Comparison of ENCODE assay signal across 18 cellular contexts in genomic region chr9:16236882-16237281, GRCh38.
DNase-seq lines count a peak whose midpoint lies in the region; ATAC-seq and TF ChIP-seq lines count a peak whose summit lies in the region.
"Had no signal": no experiment of that assay in that cellular context is flagged by ENCODE, and none has a peak within 500 bp of the region (broad histone marks: within the 10 kb centered on the region; RNA-seq: fewer than 3 reads in every experiment).

No MANE protein-coding gene starts in this region.

- H3K27me3 ChIP-seq in left ventricle myocardium inferior (ENCODE audit: low read depth) (no peaks in the 10 kb centered on the region), breast epithelium (no peaks in the 10 kb centered on the region), testis (no peaks in the 10 kb centered on the region)
- H3K27me3 ChIP-seq: tibial nerve had no signal

- H3K9me3 ChIP-seq in SK-N-MC (ENCODE audit: low read depth, low read length) (no peaks in the 10 kb centered on the region), left ventricle myocardium inferior (replicated peaks) (no peaks in the 10 kb centered on the region), breast epithelium (peaks cover 9 to 18% of the 10 kb centered on the region in 2 donors), testis (no peaks in the 10 kb centered on the region)

- intact Hi-C loops in left ventricle myocardium inferior (cut with micrococcal nuclease) (no loop called here), sciatic nerve (cut with DNase I) (no loop called here), breast epithelium (cut with DNase I; ENCODE audit: low total_unique reads) (no loop called here), testis (cut with DNase I; ENCODE audit: low total_unique reads) (no loop called here)

- TF ChIP-seq POLR2A in breast epithelium (IDR thresholded peaks at IDR 0.05) (no peak), testis (IDR thresholded peaks at IDR 0.05) (no peak)

- ATAC-seq in sciatic nerve = peak; percentile 15
- no peak for ATAC-seq in HG02870 (IDR thresholded peaks at IDR 0.05; ENCODE audit: unreplicated experiment)
- no peak for ATAC-seq in HG02840 (IDR thresholded peaks at IDR 0.05; ENCODE audit: low FRiP score, unreplicated experiment)
- ATAC-seq: K562; natural killer cell; stimulated activated naive B cell treated with anti-CD40 and anti-IgM and Interleukin-4, amounts not matched to agents 10 μg/mL and 1 μg/mL and 100 μg/mL, for 72 hours had no signal

- peaks cover 5% of the 10 kb centered on the region for H3K4me1 ChIP-seq in left ventricle myocardium inferior
- H3K4me1 ChIP-seq in breast epithelium = no peaks in the 10 kb centered on the region
- no peaks in the 10 kb centered on the region for H3K4me1 ChIP-seq in testis

- H3K4me3 ChIP-seq in SK-N-MC (no peak overlapping the region), left ventricle myocardium inferior (no peak overlapping the region), breast epithelium (no peak overlapping the region), testis (no peak overlapping the region)
- H3K4me3 ChIP-seq: K562, lung, tibial nerve had no signal

- no peak for TF ChIP-seq CTCF in left ventricle myocardium inferior (IDR thresholded peaks at IDR 0.05; ENCODE audit: borderline replicate concordance)
- TF ChIP-seq CTCF in breast epithelium (IDR thresholded peaks at IDR 0.05) = no peak
- TF ChIP-seq CTCF in testis (IDR thresholded peaks at IDR 0.05) = no peak

- 74 to 78% methylated on average over 7 of the region's 7 CpGs for WGBS in testis, 2 donors

- no peak overlapping the region for H3K9ac ChIP-seq in SK-N-MC (ENCODE audit: insufficient read length)

- DNase-seq in AG20443 (ENCODE audit: low spot score) (peak; percentile 55), SK-N-MC (ENCODE audit: low read depth, low spot score) (no peak), left ventricle myocardium inferior (no peak), sciatic nerve (ENCODE audit: low spot score) (no peak), breast epithelium (ENCODE audit: low spot score in 2 of 2) (no peak), testis (no peak)
- DNase-seq: activated CD4-positive, alpha-beta T cell treated with anti-CD3 and anti-CD28 coated beads, Interleukin-2, amount 50 U/mL, for 1 hour; activated naive CD4-positive, alpha-beta T cell treated with Interleukin-2 at 50 U/mL for 16 hours; H7; MV-4-11; natural killer cell; NCI-H524 treated with DMSO at 0.1 percent for 48 hours; stimulated activated naive B cell treated with anti-CD40 and anti-IgM and Interleukin-4, amounts not matched to agents 10 μg/mL and 1 μg/mL and 100 μg/mL, for 72 hours had no signal

- H3K27ac ChIP-seq in SK-N-MC (peak overlapping the region; percentile 50), left ventricle myocardium inferior (replicated peaks) (peak overlapping the region; percentile 43), breast epithelium (peak overlapping the region in 1 of 2 donors; percentile 38), testis (no peak overlapping the region)

- H3K36me3 ChIP-seq in SK-N-MC (ENCODE audit: insufficient read depth, low read length) (no peaks in the 10 kb centered on the region), left ventricle myocardium inferior (no peaks in the 10 kb centered on the region), breast epithelium (no peaks in the 10 kb centered on the region), testis (ENCODE audit: low read depth, missing control alignments) (no peaks in the 10 kb centered on the region)
- H3K36me3 ChIP-seq: tibial nerve had no signal

Comparison
In these comparisons a context has a peak if more than half of its experiments do, and no peak if none do; other contexts are left out.
1. H3K27ac ChIP-seq: peak in SK-N-MC (single experiment) and left ventricle myocardium inferior (single experiment); none in testis (0 of 2).